ENCODE assay signal across 10 cellular contexts in genomic region chr7:100492738-100493475, GRCh38. TPM values are rescaled to one million over a fixed set of nuclear protein-coding genes. Genes with fewer than 3 reads are reported as not detected.
DNase-seq lines count a peak whose midpoint lies in the region; ATAC-seq and TF ChIP-seq lines count a peak whose summit lies in the region.
"Had no signal": no experiment of that assay in that cellular context is flagged by ENCODE, and none has a peak within 500 bp of the region (broad histone marks: within the 10 kb centered on the region; RNA-seq: fewer than 3 reads in every experiment).

No MANE protein-coding gene starts in this region.

- no peaks in the 10 kb centered on the region for H4K20me1 ChIP-seq in fibroblast of lung (ENCODE audit: control insufficient read depth, extremely low read depth, insufficient read depth, low read length)

- peak overlapping the region; percentile 46 for H3K4me2 ChIP-seq in fibroblast of lung (ENCODE audit: extremely low read depth, insufficient read depth, low read length)

- no peaks in the 10 kb centered on the region for H3K36me3 Mint-ChIP-seq in chondrocyte (ENCODE audit: low read depth)

- no peak overlapping the region for H3K27ac Mint-ChIP-seq in chondrocyte (ENCODE audit: unreplicated experiment)

- H3K9me3 Mint-ChIP-seq in chondrocyte (ENCODE audit: low read depth) = no peaks in the 10 kb centered on the region

- H3K27me3 ChIP-seq in WERI-Rb-1 (ENCODE audit: insufficient read depth, low read depth, severe bottlenecking) (no peaks in the 10 kb centered on the region), fibroblast of lung (ENCODE audit: control insufficient read depth, insufficient read depth, low read length) (peaks cover 2% of the 10 kb centered on the region), rectal smooth muscle tissue (ENCODE audit: control insufficient read depth, insufficient read depth, low read length) (no peaks in the 10 kb centered on the region)

- H3K27ac ChIP-seq in WERI-Rb-1 (no peak overlapping the region), fibroblast of lung (ENCODE audit: insufficient read depth, low read length) (no peak overlapping the region), rectal smooth muscle tissue (ENCODE audit: low read depth, low read length) (no peak overlapping the region)
- H3K27ac ChIP-seq: HL-60 had no signal

- H3K36me3 ChIP-seq in WERI-Rb-1 = no peaks in the 10 kb centered on the region
- H3K36me3 ChIP-seq in fibroblast of lung (ENCODE audit: control insufficient read depth, insufficient read depth, low read length) = no peaks in the 10 kb centered on the region
- H3K36me3 ChIP-seq in rectal smooth muscle tissue (ENCODE audit: control insufficient read depth, insufficient read depth, low read length) = no peaks in the 10 kb centered on the region

- H3K27me3 Mint-ChIP-seq in chondrocyte (ENCODE audit: low read depth) = peaks cover 3% of the 10 kb centered on the region

- no peaks in the 10 kb centered on the region for H3K79me2 ChIP-seq in fibroblast of lung (ENCODE audit: control insufficient read depth, insufficient read depth, low read length)

- no peak overlapping the region for H3K9ac ChIP-seq in fibroblast of lung (ENCODE audit: insufficient read depth, low read length)
- no peak overlapping the region for H3K9ac ChIP-seq in rectal smooth muscle tissue (ENCODE audit: low read length)

- H3K9me3 ChIP-seq in WERI-Rb-1 (ENCODE audit: severe bottlenecking) (no peaks in the 10 kb centered on the region), fibroblast of lung (ENCODE audit: control insufficient read depth, insufficient read depth, low read depth, low read length) (no peaks in the 10 kb centered on the region)

- H3K4me3 ChIP-seq in GM12875 (ENCODE audit: low read depth, low read length) (peak overlapping the region; percentile 48), WERI-Rb-1 (ENCODE audit: low read depth, low read length) (peak overlapping the region; percentile 25), fibroblast of lung (replicated peaks in 1 of 4; ENCODE audit: control extremely low read depth in 1 of 4, insufficient read depth in 1 of 4, low read depth in 3 of 4, low read length in 4 of 4) (no peak overlapping the region), rectal smooth muscle tissue (ENCODE audit: low read length) (peak overlapping the region; percentile 51)

- TF ChIP-seq CTCF in GM12875 (IDR thresholded peaks at IDR 0.05; ENCODE audit: borderline replicate concordance, insufficient read depth, low read depth, low read length) (no peak), WERI-Rb-1 (IDR thresholded peaks at IDR 0.05; ENCODE audit: low read depth, low read length) (no peak), fibroblast of lung (conservative IDR thresholded peaks at IDR 0.05 in 1 of 2, IDR thresholded peaks at IDR 0.05 in 1 of 2; ENCODE audit: low read depth in 1 of 2, low read length in 2 of 2) (no peak), chondrocyte (IDR thresholded peaks at IDR 0.05) (no peak)

- DNase-seq in WERI-Rb-1 (no peak), fibroblast of lung (ENCODE audit: low read depth in 2 of 2) (no peak), chondrocyte (ENCODE audit: low spot score) (no peak), mucosa of gallbladder (ENCODE audit: low spot score) (no peak), NOMO-1 treated with dmso at 0.1 percent for 144 hours (lab: John Stamatoyannopoulos, UW; ENCODE audit: unreplicated experiment) (no peak)

- H3K4me1 ChIP-seq in fibroblast of lung (ENCODE audit: control insufficient read depth, extremely low read depth, insufficient read depth, low read length) = no peaks in the 10 kb centered on the region
- H3K4me1 ChIP-seq in rectal smooth muscle tissue (ENCODE audit: control insufficient read depth, insufficient read depth, low read length) = no peaks in the 10 kb centered on the region

- no peaks in the 10 kb centered on the region for H3K4me1 Mint-ChIP-seq in chondrocyte (ENCODE audit: low read depth)

- no peak overlapping the region for H2AFZ ChIP-seq in fibroblast of lung (ENCODE audit: low read length)

- H3K4me3 Mint-ChIP-seq in chondrocyte (ENCODE audit: unreplicated experiment) = no peak overlapping the region

- ATAC-seq in GM21825 (IDR thresholded peaks at IDR 0.05; ENCODE audit: unreplicated experiment) = no peak

RNA-seq across cellular contexts. Expression of gene NYAP1, which starts 9.2 kb away (rescaled TPM):
- total RNA-seq in fibroblast of lung = 0.26 and 0.33 TPM in 2 replicates
- 0.09 and 0.18 TPM in 2 replicates for polyA plus RNA-seq in fibroblast of lung
- 0.21 and 0.37 TPM in 2 replicates for polyA plus RNA-seq in fibroblast of lung (2012)
- 0.11 TPM in 1 of 2 replicates, not detected in the other for polyA minus RNA-seq in fibroblast of lung (ENCODE audit: low replicate concordance)
- 0.77 to 0.95 TPM (median 0.87 TPM) in 3 replicates for total RNA-seq in chondrocyte
- total RNA-seq in mucosa of gallbladder = 1.2 TPM

RNA-seq across cellular contexts. Expression of gene TSC22D4, which starts 13.9 kb away (rescaled TPM):
- 15.2 and 21.1 TPM in 2 replicates for total RNA-seq in fibroblast of lung
- 13.2 and 15.3 TPM in 2 replicates for polyA plus RNA-seq in fibroblast of lung
- 25.5 and 29.3 TPM in 2 replicates for polyA plus RNA-seq in fibroblast of lung (2012)
- 24.8 and 29.4 TPM in 2 replicates for polyA minus RNA-seq in fibroblast of lung (ENCODE audit: low replicate concordance)
- total RNA-seq in chondrocyte = 24.0 to 34.1 TPM (median 33.0 TPM) in 3 replicates
- 78.2 TPM for total RNA-seq in mucosa of gallbladder

RNA-seq across cellular contexts. Expression of gene SPACDR, which starts 28.8 kb away (rescaled TPM):
- total RNA-seq in fibroblast of lung (under 0.01 and 0.50 TPM in 2 replicates), chondrocyte (0.42 to 0.87 TPM in 2 of 3 replicates, not detected in the other), mucosa of gallbladder (1.2 TPM)
- 0.25 and 0.60 TPM in 2 replicates for polyA plus RNA-seq in fibroblast of lung
- polyA plus RNA-seq in fibroblast of lung (2012) = 0.79 and 0.85 TPM in 2 replicates
- not detected in 2 replicates for polyA minus RNA-seq in fibroblast of lung (ENCODE audit: low replicate concordance)
- total RNA-seq: skeletal muscle tissue had no signal

RNA-seq across cellular contexts. Expression of gene AGFG2, which starts 46.1 kb away (rescaled TPM):
- total RNA-seq in fibroblast of lung (2.6 and 3.1 TPM in 2 replicates), chondrocyte (7.7 to 8.2 TPM (median 7.8 TPM) in 3 replicates), mucosa of gallbladder (102 TPM)
- 2.4 and 3.2 TPM in 2 replicates for polyA plus RNA-seq in fibroblast of lung
- polyA plus RNA-seq in fibroblast of lung (2012) = 5.8 and 8.8 TPM in 2 replicates
- 8.1 and 12.4 TPM in 2 replicates for polyA minus RNA-seq in fibroblast of lung (ENCODE audit: low replicate concordance)

RNA-seq across cellular contexts. Expression of gene PPP1R35, which starts 56.6 kb away (rescaled TPM):
- total RNA-seq in fibroblast of lung = 18.2 and 18.3 TPM in 2 replicates
- 7.0 and 9.8 TPM in 2 replicates for polyA plus RNA-seq in fibroblast of lung
- 14.1 and 25.5 TPM in 2 replicates for polyA plus RNA-seq in fibroblast of lung (2012)
- polyA minus RNA-seq in fibroblast of lung (ENCODE audit: low replicate concordance) = 1.8 and 6.2 TPM in 2 replicates
- total RNA-seq in chondrocyte = 20.5 to 23.0 TPM (median 21.0 TPM) in 3 replicates
- total RNA-seq in mucosa of gallbladder = 36.3 TPM

Comparison
In these comparisons a context has a peak if more than half of its experiments do, and no peak if none do; other contexts are left out.
1. H3K4me3 ChIP-seq: peak in GM12875 (single experiment), WERI-Rb-1 (single experiment) and rectal smooth muscle tissue (single experiment); none in fibroblast of lung (0 of 4).